In genomic region chr11:104812416-104812815, GRCh38 we compare ENCODE assay signal across 21 cellular contexts.
"Had no signal": no experiment of that assay in that cellular context is flagged by ENCODE, and none has a peak within 500 bp of the region (broad histone marks: within the 10 kb centered on the region; RNA-seq: fewer than 3 reads in every experiment).

No MANE protein-coding gene starts in this region.

- H3K9ac ChIP-seq: neural progenitor cell had no signal

- H3K36me3 ChIP-seq: breast epithelium, neural progenitor cell, right atrium auricular region, spleen had no signal

- H3K4me2 ChIP-seq: neural progenitor cell had no signal

- H3K27me3 ChIP-seq: breast epithelium, neural progenitor cell, right atrium auricular region, spleen had no signal

- H3K9me3 ChIP-seq: breast epithelium, psoas muscle, right atrium auricular region, spleen had no signal

- H3K27ac ChIP-seq: breast epithelium, neural progenitor cell, psoas muscle, right atrium auricular region, spleen had no signal

- H3K4me1 ChIP-seq: breast epithelium, neural progenitor cell, psoas muscle, right atrium auricular region, spleen had no signal

- DNase-seq: activated CD4-positive, alpha-beta T cell treated with anti-CD3 and anti-CD28 coated beads for 36 hours; activated CD4-positive, alpha-beta T cell treated with anti-CD3 and anti-CD28 coated beads, Interleukin-2, amount 50 U/mL, for 4 hours; activated CD8-positive, alpha-beta memory T cell treated with anti-CD3 and anti-CD28 coated beads for 24 hours; activated CD8-positive, alpha-beta memory T cell treated with anti-CD3 and anti-CD28 coated beads, Interleukin-2, amount 50 U/mL, for 4 hours; activated naive CD4-positive, alpha-beta T cell treated with Interleukin-2 at 50 U/mL for 16 hours; activated naive CD8-positive, alpha-beta T cell treated with anti-CD3 and anti-CD28 coated beads for 36 hours; activated T-cell treated with anti-CD3 and anti-CD28 coated beads, Interleukin-2, amount 50 U/mL, for 24 hours; cortex of kidney; endodermal cell; kidney; naive thymus-derived CD4-positive, alpha-beta T cell; psoas muscle; spleen; stimulated activated CD4-positive, alpha-beta T cell treated with anti-CD3 and anti-CD28 coated beads, Interleukin-4, amount 100 ng/mL, for 4 hours; stimulated activated naive CD8-positive, alpha-beta T cell treated with anti-CD3 and anti-CD28 coated beads, Interleukin-15, Interleukin-2, amounts not matched to agents 100 U/mL and 50 U/mL, for 24 hours; T1000 had no signal

- H2AFZ ChIP-seq: neural progenitor cell had no signal

- H3K4me3 ChIP-seq: breast epithelium, lung, neural progenitor cell, psoas muscle, right atrium auricular region, spleen had no signal

- ATAC-seq: activated CD4-positive, alpha-beta T cell treated with anti-CD3 and anti-CD28 coated beads for 36 hours; activated T-helper 17 cell treated with anti-CD3 and anti-CD28 coated beads, Interleukin-2, amount 50 U/mL, for 72 hours; naive thymus-derived CD4-positive, alpha-beta T cell; psoas muscle; stimulated activated naive CD8-positive, alpha-beta T cell treated with anti-CD3 and anti-CD28 coated beads, Interleukin-15, Interleukin-2, amounts not matched to agents 100 U/mL and 50 U/mL, for 24 hours had no signal
